Comparison of ENCODE assay signal across 8 cellular contexts in the genomic region with DNA sequence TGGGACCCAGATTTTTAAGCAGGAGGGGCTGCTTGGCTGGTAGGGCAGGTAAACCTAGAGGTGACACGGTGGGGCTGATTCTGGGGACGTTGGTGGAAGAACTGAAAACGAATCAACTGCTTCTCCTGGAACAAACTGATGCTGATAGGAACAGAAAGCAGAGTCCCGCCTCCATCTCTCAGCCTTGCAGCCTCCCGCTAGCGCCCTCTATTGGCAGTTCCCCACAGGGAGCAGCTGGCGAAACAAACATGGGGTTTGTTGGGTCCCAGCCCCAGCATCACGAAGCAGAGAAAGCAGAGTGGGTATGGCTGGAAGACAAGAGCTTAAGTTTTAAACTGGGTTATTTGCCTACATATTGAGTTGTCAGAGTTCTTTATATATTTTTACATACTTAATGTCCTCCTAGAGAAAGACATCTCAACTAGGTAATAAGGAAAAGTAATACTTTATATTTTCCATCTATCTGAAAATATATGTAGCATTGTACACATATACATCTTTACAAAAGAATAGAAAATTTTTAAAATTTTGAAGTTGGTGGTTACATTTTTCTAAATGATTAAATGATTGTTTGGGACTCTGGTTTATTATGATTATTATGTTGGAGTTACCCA. TPM values are rescaled to one million over a fixed set of nuclear protein-coding genes. Genes with fewer than 3 reads are reported as not detected.
A peak's percentile ranks its signal among the peaks of the same experiment; 100 is the strongest.
DNase-seq lines count a peak whose midpoint lies in the region; ATAC-seq and TF ChIP-seq lines count a peak whose summit lies in the region.

No MANE protein-coding gene starts in this region.

- H3K27me3 Mint-ChIP-seq in Calu3 (ENCODE audit: unreplicated experiment) = peaks cover 60% of the 10 kb centered on the region

- H3K4me3 Mint-ChIP-seq in Calu3 (ENCODE audit: low read depth, unreplicated experiment) = no peak overlapping the region

- H3K36me3 ChIP-seq in mucosa of descending colon (ENCODE audit: low read depth) = no peaks in the 10 kb centered on the region

- CTCF ChIA-PET in Calu3 (lab: Charles Lee) = no interaction called here

- peak overlapping the region; percentile 12; the same call in 1 of the 2 replicates for H3K4me3 ChIP-seq in LNCaP clone FGC (ENCODE audit: low read depth, low read length)
- no peak overlapping the region for H3K4me3 ChIP-seq in mucosa of descending colon

- H3K36me3 Mint-ChIP-seq in Calu3 (ENCODE audit: insufficient read depth, unreplicated experiment) = no peaks in the 10 kb centered on the region

- no peaks in the 10 kb centered on the region for H3K4me1 ChIP-seq in mucosa of descending colon (ENCODE audit: low read depth)

- H3K9me3 ChIP-seq in mucosa of descending colon = no peaks in the 10 kb centered on the region

- intact Hi-C loops in Calu3 (cut with micrococcal nuclease; ENCODE audit: unreplicated experiment) = no loop called here
- intact Hi-C loops in mucosa of descending colon (cut with DNase I, micrococcal nuclease) = no loop called here

- no peaks in the 10 kb centered on the region for H3K9me3 Mint-ChIP-seq in Calu3 (ENCODE audit: low read depth, unreplicated experiment)

- TF ChIP-seq CTCF in Calu3 (IDR thresholded peaks at IDR 0.05; ENCODE audit: unreplicated experiment) (peak; percentile 35), LNCaP clone FGC (IDR thresholded peaks at IDR 0.05; ENCODE audit: control insufficient read depth, extremely low read depth, insufficient read depth) (peak; percentile 67), mucosa of descending colon (IDR thresholded peaks at IDR 0.05) (peak; percentile 11)

- peak; percentile 75 for ATAC-seq in mucosa of descending colon
- no peak for ATAC-seq in HG03097 (IDR thresholded peaks at IDR 0.05; ENCODE audit: low FRiP score, unreplicated experiment)

- DNase-seq in Calu3 (peak; percentile 61), GM19238 (ENCODE audit: insufficient read length, low spot score) (peak; percentile 6), LNCaP clone FGC (ENCODE audit: low read depth) (peak; percentile 18), mucosa of descending colon (peak in 2 of 3 donors; percentile 46 to 64), NCI-H1694 treated with DMSO at 0.1 percent for 48 hours (lab: John Stamatoyannopoulos, UW) (no peak), NCI-H2196 treated with DMSO at 0.1 percent for 48 hours (lab: John Stamatoyannopoulos, UW; ENCODE audit: unreplicated experiment) (no peak)
- peak; percentile 6 for DNase-seq in activated CD4-positive, alpha-beta T cell treated with anti-CD3 and anti-CD28 coated beads, Interleukin-2, amount 50 U/mL, for 1 hour

- peaks cover 9% of the 10 kb centered on the region for H3K4me1 Mint-ChIP-seq in Calu3 (ENCODE audit: low read depth, unreplicated experiment)

- no peak overlapping the region for H3K27ac Mint-ChIP-seq in Calu3 (ENCODE audit: unreplicated experiment)

- no TSS peak for BruUV-seq in Calu3 (replicated peaks; lab: Mats Ljungman, UMichigan)

RNA-seq across cellular contexts. Expression of gene FOXI2, which starts 42.3 kb away (rescaled TPM):
- total RNA-seq in Calu3 (2022) (not detected in 2 replicates), mucosa of descending colon (under 1 TPM in 1 of 3 donors, not detected in 2; 0.12 TPM)

Comparison
In these comparisons a context has a peak if more than half of its experiments do, and no peak if none do; other contexts are left out.
1. DNase-seq: peak in Calu3 (single experiment), GM19238 (single experiment), LNCaP clone FGC (single experiment), activated CD4-positive, alpha-beta T cell treated with anti-CD3 and anti-CD28 coated beads, Interleukin-2, amount 50 U/mL, for 1 hour (single experiment) and mucosa of descending colon (2 of 3); none in NCI-H1694 treated with DMSO at 0.1 percent for 48 hours (single experiment) and NCI-H2196 treated with DMSO at 0.1 percent for 48 hours (single experiment).
2. CTCF ChIP-seq: peak in every context shown above with its lines; median percentile 67 in LNCaP clone FGC; 35 in Calu3; 11 in mucosa of descending colon.